15 cellular contexts compared by ENCODE assay signal in the genomic region with DNA sequence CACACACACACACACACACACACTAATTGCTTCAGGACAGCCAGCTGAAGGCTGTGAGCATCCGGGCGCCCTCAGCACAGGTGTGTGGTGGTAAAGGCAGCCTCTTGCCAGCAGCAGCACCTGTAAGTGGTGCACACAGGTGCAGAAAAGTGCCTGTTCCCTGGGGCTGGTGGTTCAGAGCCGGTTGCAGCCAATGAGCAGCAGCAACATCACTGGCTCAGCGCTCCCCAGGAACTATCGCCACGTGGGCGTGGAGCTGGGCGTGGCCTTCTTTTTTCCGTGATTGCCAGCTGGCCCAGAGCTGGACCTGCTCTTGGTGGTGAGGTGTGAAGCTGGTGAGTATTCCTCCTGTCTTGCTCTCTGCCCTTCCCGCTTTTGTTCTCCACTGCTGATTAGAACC. TPM values are rescaled to one million over a fixed set of nuclear protein-coding genes. Genes with fewer than 3 reads are reported as not detected.
DNase-seq lines count a peak whose midpoint lies in the region; ATAC-seq and TF ChIP-seq lines count a peak whose summit lies in the region.
"Had no signal": no experiment of that assay in that cellular context is flagged by ENCODE, and none has a peak within 500 bp of the region (broad histone marks: within the 10 kb centered on the region; RNA-seq: fewer than 3 reads in every experiment).

A gene (plus strand): TSS at position 289 of the 400 bp plus-strand sequence.

- H3K4me1 Mint-ChIP-seq in chondrocyte (ENCODE audit: low read depth) = no peaks in the 10 kb centered on the region

- no peaks in the 10 kb centered on the region for H3K27me3 Mint-ChIP-seq in chondrocyte (ENCODE audit: low read depth)

- H3K4me3 Mint-ChIP-seq in chondrocyte (ENCODE audit: unreplicated experiment) = no peak within 1 kb of the TSS

- H3K9me3 Mint-ChIP-seq in chondrocyte (ENCODE audit: low read depth) = peaks cover 35% of the 10 kb centered on the region

- H3K36me3 Mint-ChIP-seq in chondrocyte (ENCODE audit: low read depth) = no peaks in the 10 kb centered on the region

- no peak for ATAC-seq in HG02588 (IDR thresholded peaks at IDR 0.05; ENCODE audit: unreplicated experiment)

- H3K27ac Mint-ChIP-seq in chondrocyte (ENCODE audit: unreplicated experiment) = no peak within 1 kb of the TSS

- DNase-seq in DMS53 (lab: John Stamatoyannopoulos, UW) (peak; percentile 21), DMS53 treated with DMSO at 0.1 percent for 48 hours (lab: John Stamatoyannopoulos, UW; ENCODE audit: unreplicated experiment) (no peak), Daoy (ENCODE audit: low read depth) (peak; percentile 40), NCI-H526 treated with DMSO at 0.1 percent for 48 hours (lab: John Stamatoyannopoulos, UW) (peak; percentile 6), chondrocyte (ENCODE audit: low spot score) (peak; percentile 68), iPS-NIHi11 (ENCODE audit: low spot score) (no peak), HPDE6-E6E7 (ENCODE audit: extremely low spot score) (no peak)
- DNase-seq: GDM1; HCEC 1CT; NCI-H1092 treated with DMSO at 0.1 percent for 48 hours; NK-92 treated with Interleukin-12 subunit alpha and Interleukin-12 subunit beta, amount 100 ng/mL, for 24 hours; T-helper 1 cell had no signal

- TF ChIP-seq CTCF in chondrocyte (IDR thresholded peaks at IDR 0.05) = no peak

RNA-seq across cellular contexts. Expression of the gene that starts here (rescaled TPM):
- 4.9 and 5.1 TPM in 2 replicates for total RNA-seq in Daoy (2014; rRNA removed; shearing (Covaris generic))
- not detected in 3 replicates for total RNA-seq in chondrocyte
- total RNA-seq: MCF 10A, SK-MEL-5 had no signal

Comparison
In these comparisons a context has a peak if more than half of its experiments do, and no peak if none do; other contexts are left out.
1. DNase-seq: peak in DMS53 (single experiment), Daoy (single experiment) and NCI-H526 treated with DMSO at 0.1 percent for 48 hours (single experiment); none in DMS53 treated with DMSO at 0.1 percent for 48 hours (single experiment), iPS-NIHi11 (single experiment) and HPDE6-E6E7 (single experiment).
2. Peak in DNase-seq in chondrocyte; RNA of the gene not detected or under 1 TPM.